ENCODE assay signal across 14 cellular contexts in the genomic region with DNA sequence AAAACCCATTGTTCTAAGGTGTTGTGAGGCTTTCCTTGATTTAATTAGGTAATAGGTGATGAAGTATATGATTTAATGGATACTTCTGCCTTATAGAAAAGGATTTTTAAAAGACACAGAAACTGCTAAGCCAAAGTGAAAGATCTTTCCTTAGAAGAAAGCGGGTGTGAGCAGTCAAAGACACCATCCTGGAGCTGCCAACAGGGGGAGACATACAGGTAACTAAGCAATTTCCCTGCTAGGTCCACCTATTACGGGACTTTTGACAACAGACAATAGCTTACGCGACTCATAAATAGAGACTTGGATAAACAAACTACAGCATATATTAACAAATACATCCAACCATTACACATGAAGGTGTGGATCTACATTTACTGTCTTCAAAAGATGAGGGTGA.
DNase-seq lines count a peak whose midpoint lies in the region; ATAC-seq and TF ChIP-seq lines count a peak whose summit lies in the region.
"Had no signal": no experiment of that assay in that cellular context is flagged by ENCODE, and none has a peak within 500 bp of the region (broad histone marks: within the 10 kb centered on the region; RNA-seq: fewer than 3 reads in every experiment).

No MANE protein-coding gene starts in this region.

- intact Hi-C loops in stomach (cut with DNase I; ENCODE audit: low total_unique reads) = no loop called here

- no peak overlapping the region for H3K27ac Mint-ChIP-seq in neural crest cell (ENCODE audit: unreplicated experiment)
- H3K27ac Mint-ChIP-seq: activated T-helper 17 cell treated with anti-CD3 and anti-CD28 coated beads, Interleukin-2, amount 50 U/mL, for 72 hours had no signal

- H3K27ac ChIP-seq in stomach = no peak overlapping the region
- H3K27ac ChIP-seq: heart right ventricle, skin epidermis, uterus had no signal

- TF ChIP-seq CTCF in neural crest cell (conservative IDR thresholded peaks at IDR 0.05) (peak; percentile 67), stomach (IDR thresholded peaks at IDR 0.05) (peak in 1 of 7 experiments; percentile 7)

- H3K9me3 Mint-ChIP-seq in neural crest cell = no peaks in the 10 kb centered on the region
- H3K9me3 Mint-ChIP-seq: activated T-helper 17 cell treated with anti-CD3 and anti-CD28 coated beads, Interleukin-2, amount 50 U/mL, for 72 hours had no signal

- no peak for TF ChIP-seq EP300 in stomach (IDR thresholded peaks at IDR 0.05)

- H3K36me3 ChIP-seq in stomach = no peaks in the 10 kb centered on the region
- H3K36me3 ChIP-seq: heart right ventricle, uterus had no signal

- no peak overlapping the region for H3K4me3 ChIP-seq in stomach
- H3K4me3 ChIP-seq: heart right ventricle, skin epidermis, uterus had no signal

- WGBS in stomach, 5 donors = 84 to 91% (median 86%) methylated on average over 4 of the region's 4 CpGs

- no peak for ATAC-seq in GM18517 (IDR thresholded peaks at IDR 0.05; ENCODE audit: unreplicated experiment)
- ATAC-seq: activated T-helper 17 cell treated with anti-CD3 and anti-CD28 coated beads, Interleukin-2, amount 50 U/mL, for 72 hours; heart right ventricle had no signal

- TF ChIP-seq POLR2A in stomach (IDR thresholded peaks at IDR 0.05) = no peak

- no peaks in the 10 kb centered on the region for H3K36me3 Mint-ChIP-seq in neural crest cell (ENCODE audit: low read depth)

- no peak overlapping the region for H3K4me3 Mint-ChIP-seq in neural crest cell
- H3K4me3 Mint-ChIP-seq: activated T-helper 17 cell treated with anti-CD3 and anti-CD28 coated beads, Interleukin-2, amount 50 U/mL, for 72 hours had no signal

- H3K27me3 Mint-ChIP-seq in neural crest cell (ENCODE audit: low read depth) = peaks cover 3% of the 10 kb centered on the region

- H3K27me3 ChIP-seq in stomach = no peaks in the 10 kb centered on the region
- H3K27me3 ChIP-seq: uterus had no signal

- DNase-seq in NOMO-1 treated with DMSO at 0.1 percent for 48 hours (lab: John Stamatoyannopoulos, UW; ENCODE audit: unreplicated experiment) (peak; percentile 20), NOMO-1 treated with dmso at 0.1 percent for 144 hours (lab: John Stamatoyannopoulos, UW; ENCODE audit: unreplicated experiment) (no peak), HuH-7.5 (ENCODE audit: low spot score) (peak; percentile 7), amniotic epithelial cell (ENCODE audit: low read depth) (peak; percentile 14), neural crest cell (ENCODE audit: low read depth, low spot score) (no peak), stomach (no peak), globus pallidus (ENCODE audit: low spot score) (no peak)
- DNase-seq: HCEC 1CT, heart right ventricle, NCI-H510A, uterus had no signal

- H3K4me1 Mint-ChIP-seq in neural crest cell = no peaks in the 10 kb centered on the region
- H3K4me1 Mint-ChIP-seq: activated T-helper 17 cell treated with anti-CD3 and anti-CD28 coated beads, Interleukin-2, amount 50 U/mL, for 72 hours had no signal

- no peaks in the 10 kb centered on the region for H3K9me3 ChIP-seq in stomach
- H3K9me3 ChIP-seq: heart right ventricle, uterus had no signal

- peaks cover 0 to 7% (median 0%) of the 10 kb centered on the region in 4 donors for H3K4me1 ChIP-seq in stomach
- H3K4me1 ChIP-seq: uterus had no signal

Comparison
In these comparisons a context has a peak if more than half of its experiments do, and no peak if none do; other contexts are left out.
1. DNase-seq: peak in NOMO-1 treated with DMSO at 0.1 percent for 48 hours (single experiment), HuH-7.5 (single experiment) and amniotic epithelial cell (single experiment); none in NOMO-1 treated with dmso at 0.1 percent for 144 hours (single experiment), neural crest cell (single experiment), stomach (single experiment) and globus pallidus (single experiment).